ENCODE assay signal across 9 cellular contexts in the genomic region with DNA sequence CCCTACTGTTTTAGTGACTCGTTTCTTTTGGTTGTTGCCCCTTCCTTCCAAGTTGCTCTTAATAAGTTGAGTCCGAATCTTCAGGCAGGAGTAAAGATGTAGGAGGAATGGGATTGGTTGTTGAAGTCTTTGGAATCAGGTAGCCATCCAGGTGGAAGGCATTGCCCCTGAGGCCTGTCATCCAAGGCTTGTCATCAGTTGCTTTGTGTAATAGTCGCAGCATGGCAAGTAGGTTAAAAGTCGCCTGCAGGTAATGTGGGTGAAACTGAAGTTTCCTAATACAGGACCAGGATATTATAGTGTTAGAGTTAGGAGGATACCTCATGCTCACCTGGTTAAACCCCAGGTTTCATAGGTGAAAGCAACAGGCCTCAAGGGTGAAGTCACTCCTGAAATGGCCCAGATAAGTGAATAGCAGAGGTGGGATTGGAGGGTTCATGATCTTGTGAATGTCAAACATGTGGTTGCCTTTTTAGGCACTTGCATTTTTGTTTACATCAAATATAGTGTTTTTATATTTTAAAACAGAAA. TPM values are rescaled to one million over a fixed set of nuclear protein-coding genes. Genes with fewer than 3 reads are reported as not detected.
DNase-seq lines count a peak whose midpoint lies in the region; ATAC-seq and TF ChIP-seq lines count a peak whose summit lies in the region.
"Had no signal": no experiment of that assay in that cellular context is flagged by ENCODE, and none has a peak within 500 bp of the region (broad histone marks: within the 10 kb centered on the region; RNA-seq: fewer than 3 reads in every experiment).

No MANE protein-coding gene starts in this region.

- peak overlapping the region; percentile 27 for H3K27ac Mint-ChIP-seq in activated CD8-positive, alpha-beta T cell treated with anti-CD3 and anti-CD28 coated beads for 36 hours

- H3K9ac ChIP-seq in iPS-18a (ENCODE audit: low read length) (peak overlapping the region; percentile 43), smooth muscle cell (ENCODE audit: low read depth) (peak overlapping the region; percentile 40)

- H3K4me3 ChIP-seq in HFF-Myc (replicated peaks; ENCODE audit: low read depth, low read length) (peak overlapping the region; percentile 78), iPS-18a (ENCODE audit: low read length) (peak overlapping the region; percentile 75), smooth muscle cell (peak overlapping the region; percentile 88)

- H3K36me3 Mint-ChIP-seq in activated CD8-positive, alpha-beta T cell treated with anti-CD3 and anti-CD28 coated beads for 36 hours (ENCODE audit: low read depth) = no peaks in the 10 kb centered on the region

- intact Hi-C loops in activated CD8-positive, alpha-beta T cell treated with anti-CD3 and anti-CD28 coated beads for 36 hours (cut with micrococcal nuclease) = no loop called here

- peaks cover 52% of the 10 kb centered on the region for H3K79me2 ChIP-seq in smooth muscle cell (ENCODE audit: low read depth)

- DNase-seq in HFF-Myc (ENCODE audit: extremely low read depth, low read depth) = no peak
- DNase-seq in activated CD8-positive, alpha-beta T cell treated with anti-CD3 and anti-CD28 coated beads for 36 hours = no peak
- DNase-seq in smooth muscle cell (lab: John Stamatoyannopoulos, UW; ENCODE audit: unreplicated experiment) = no peak
- DNase-seq in NCI-H2227 treated with DMSO at 0.1 percent for 48 hours (lab: John Stamatoyannopoulos, UW) = no peak
- no peak for DNase-seq in mucosa of gallbladder (ENCODE audit: low spot score)
- DNase-seq in NAMALWA (ENCODE audit: low spot score) = no peak
- DNase-seq: activated CD4-positive, alpha-beta T cell treated with anti-CD3 and anti-CD28 coated beads for 1 hour had no signal

- no peaks in the 10 kb centered on the region for H3K27me3 ChIP-seq in iPS-18a (ENCODE audit: control insufficient read depth, insufficient read depth, low read length)
- no peaks in the 10 kb centered on the region for H3K27me3 ChIP-seq in smooth muscle cell (ENCODE audit: low read depth)

- H3K27me3 Mint-ChIP-seq in activated CD8-positive, alpha-beta T cell treated with anti-CD3 and anti-CD28 coated beads for 36 hours = peaks cover 10% of the 10 kb centered on the region

- H3K4me1 Mint-ChIP-seq in activated CD8-positive, alpha-beta T cell treated with anti-CD3 and anti-CD28 coated beads for 36 hours (ENCODE audit: low read depth) = peaks cover 13% of the 10 kb centered on the region

- H3F3A ChIP-seq in smooth muscle cell (ENCODE audit: low read depth) = peaks cover 3% of the 10 kb centered on the region

- no peak overlapping the region for H3K27ac ChIP-seq in iPS-18a (ENCODE audit: low read length)
- peak overlapping the region; percentile 39 for H3K27ac ChIP-seq in smooth muscle cell (ENCODE audit: low read depth)

- no peaks in the 10 kb centered on the region for H3K9me3 ChIP-seq in iPS-18a (ENCODE audit: control insufficient read depth, low read depth, low read length)
- H3K9me3 ChIP-seq in smooth muscle cell (replicated peaks; ENCODE audit: low read depth) = no peaks in the 10 kb centered on the region

- TF ChIP-seq CTCF in HFF-Myc (IDR thresholded peaks at IDR 0.05; ENCODE audit: low read depth, low read length, missing control alignments) (no peak), smooth muscle cell (IDR thresholded peaks at IDR 0.05; ENCODE audit: borderline replicate concordance, insufficient read depth, poor library complexity, severe bottlenecking) (no peak)
- TF ChIP-seq CTCF in activated CD8-positive, alpha-beta T cell treated with anti-CD3 and anti-CD28 coated beads for 36 hours (IDR thresholded peaks at IDR 0.05) = no peak

- H3K4me1 ChIP-seq in iPS-18a (ENCODE audit: control insufficient read depth, low read depth, low read length) (peaks cover 9% of the 10 kb centered on the region), smooth muscle cell (ENCODE audit: low read depth) (peaks cover 11% of the 10 kb centered on the region)

- CTCF ChIA-PET in activated CD8-positive, alpha-beta T cell treated with anti-CD3 and anti-CD28 coated beads for 36 hours (lab: Charles Lee) = interaction anchor here (0.8 to 3.1 kb wide), 6 partner anchors 12 to 225 kb away, joined by 3 to 25 read pairs (median 7); no protein-coding TSS in a partner anchor

- H4K20me1 ChIP-seq in smooth muscle cell (ENCODE audit: low read depth) = peaks cover 21% of the 10 kb centered on the region

- peak overlapping the region; percentile 97 for H2AFZ ChIP-seq in smooth muscle cell (ENCODE audit: low read depth)

- no peak for ATAC-seq in activated CD8-positive, alpha-beta T cell treated with anti-CD3 and anti-CD28 coated beads for 36 hours
- ATAC-seq in GM21619 (IDR thresholded peaks at IDR 0.05; ENCODE audit: unreplicated experiment) = no peak

- H3K4me3 Mint-ChIP-seq in activated CD8-positive, alpha-beta T cell treated with anti-CD3 and anti-CD28 coated beads for 36 hours = peak overlapping the region; percentile 80

- H3K9me3 Mint-ChIP-seq in activated CD8-positive, alpha-beta T cell treated with anti-CD3 and anti-CD28 coated beads for 36 hours = no peaks in the 10 kb centered on the region

- WGBS in smooth muscle cell (ENCODE audit: low lambda C conversion rate) = 65% methylated on average over 4 of the region's 4 CpGs

- no peaks in the 10 kb centered on the region for H3K36me3 ChIP-seq in iPS-18a (ENCODE audit: control insufficient read depth, low read depth, low read length)
- H3K36me3 ChIP-seq in smooth muscle cell (ENCODE audit: low read depth) = no peaks in the 10 kb centered on the region

- H3K4me2 ChIP-seq in smooth muscle cell = peak overlapping the region; percentile 92

- POLR2A ChIA-PET in activated CD8-positive, alpha-beta T cell treated with anti-CD3 and anti-CD28 coated beads for 36 hours (lab: Charles Lee) = interaction anchor here (1.2 kb wide), 1 partner anchor 17 kb away, joined by 3 read pairs; no protein-coding TSS in a partner anchor

RNA-seq across cellular contexts. Expression of a gene that starts 0.9 kb away (rescaled TPM):
- total RNA-seq in activated CD8-positive, alpha-beta T cell treated with anti-CD3 and anti-CD28 coated beads for 36 hours = 1 to 10 TPM; 6.6 to 7.7 TPM
- total RNA-seq in smooth muscle cell (15.1 and 16.0 TPM in 2 replicates), mucosa of gallbladder (18.8 TPM)
- 14.4 and 18.7 TPM in 2 replicates for polyA plus RNA-seq in smooth muscle cell

RNA-seq across cellular contexts. Expression of a gene that starts 29.1 kb away (rescaled TPM):
- not detected for total RNA-seq in activated CD8-positive, alpha-beta T cell treated with anti-CD3 and anti-CD28 coated beads for 36 hours
- total RNA-seq in smooth muscle cell (2.9 and 4.5 TPM in 2 replicates), mucosa of gallbladder (18.2 TPM)
- 1.9 and 2.0 TPM in 2 replicates for polyA plus RNA-seq in smooth muscle cell
